In genomic region chr12:52513736-52514135, GRCh38 we compare ENCODE assay signal across 21 cellular contexts. TPM values are rescaled to one million over a fixed set of nuclear protein-coding genes. Genes with fewer than 3 reads are reported as not detected.
"Had no signal": no experiment of that assay in that cellular context is flagged by ENCODE, and none has a peak within 500 bp of the region (broad histone marks: within the 10 kb centered on the region; RNA-seq: fewer than 3 reads in every experiment).

No MANE protein-coding gene starts in this region.

- DNase-seq: activated CD4-positive, alpha-beta memory T cell treated with anti-CD3 and anti-CD28 coated beads for 36 hours; activated CD4-positive, alpha-beta T cell treated with anti-CD3 and anti-CD28 coated beads, Interleukin-2, amount 10 ng/mL, durations not matched to agents 7 days and 5 days; activated CD4-positive, CD25-positive, alpha-beta regulatory T cell; amniotic stem cell; body of pancreas; Karpas-422; NCI-H146; NCI-H187 treated with DMSO at 0.1 percent for 48 hours; NCI-H2081 treated with DMSO at 0.1 percent for 48 hours; NCI-H446; NCI-H524; PC-3; SIG-M5; T-cell; T-helper 2 cell; T1000 had no signal

- H3K4me3 ChIP-seq: ascending aorta, body of pancreas, cardiac muscle cell had no signal

- H3K9me3 ChIP-seq: body of pancreas had no signal

- H3K27me3 ChIP-seq: ascending aorta, body of pancreas, cardiac muscle cell had no signal

- FAIRE-seq: RCC 7860, TTC549 had no signal

- H3K4me1 ChIP-seq: ascending aorta, body of pancreas had no signal

- H3K27ac ChIP-seq: ascending aorta, body of pancreas, cardiac muscle cell, VCaP had no signal

- H3K36me3 ChIP-seq: ascending aorta, cardiac muscle cell had no signal

RNA-seq across cellular contexts. Expression of gene KRT71, which starts 39.2 kb away (rescaled TPM):
- polyA plus RNA-seq: cardiac muscle cell had no signal

RNA-seq across cellular contexts. Expression of gene KRT6C, which starts 40.1 kb away (rescaled TPM):
- polyA plus RNA-seq: cardiac muscle cell had no signal

RNA-seq across cellular contexts. Expression of gene KRT74, which starts 59.9 kb away (rescaled TPM):
- polyA plus RNA-seq: cardiac muscle cell had no signal
